Comparison of ENCODE assay signal across 8 cellular contexts in the genomic region with DNA sequence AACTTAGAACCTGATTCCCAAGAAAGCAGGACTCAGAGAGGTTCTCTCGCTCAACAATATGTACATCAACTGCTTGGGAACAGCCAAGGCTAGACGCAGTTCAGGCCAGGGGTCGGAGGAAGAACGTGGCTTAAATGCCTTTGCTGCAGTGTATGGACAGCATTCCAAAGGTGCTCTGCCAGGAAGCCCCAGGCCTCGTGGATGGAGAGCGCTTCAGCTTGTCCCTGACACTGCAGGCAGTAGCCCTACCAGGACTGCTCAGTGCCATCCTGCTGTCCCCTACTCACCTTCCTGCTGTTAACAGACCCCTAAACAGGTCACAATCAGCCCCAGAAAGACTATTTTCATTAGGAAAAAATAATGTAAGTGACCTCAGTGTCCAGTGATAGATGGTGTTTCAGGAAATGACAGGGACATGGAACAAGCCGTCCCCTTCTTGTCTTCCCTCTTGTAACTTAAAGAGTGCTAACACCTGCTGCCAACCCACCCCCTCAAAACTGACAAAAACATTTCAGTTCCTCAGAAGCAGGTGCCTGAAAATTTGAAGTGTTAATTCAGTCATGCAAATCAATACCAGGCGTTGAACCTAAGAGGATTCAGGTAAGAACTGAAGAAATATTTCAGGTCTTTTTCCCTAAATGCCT. TPM values are rescaled to one million over a fixed set of nuclear protein-coding genes. Genes with fewer than 3 reads are reported as not detected.
A peak's percentile ranks its signal among the peaks of the same experiment; 100 is the strongest.
DNase-seq lines count a peak whose midpoint lies in the region; ATAC-seq, FAIRE-seq and TF ChIP-seq lines count a peak whose summit lies in the region.

No MANE protein-coding gene starts in this region.

- peaks cover 41% of the 10 kb centered on the region for H3K36me3 Mint-ChIP-seq in nephron progenitor cell (ENCODE audit: low read depth)

- intact Hi-C loops in sciatic nerve (cut with DNase I): no loop called here

- no peak overlapping the region for H3K4me3 Mint-ChIP-seq in nephron progenitor cell

- TF ChIP-seq POLR2A in GM18526 (IDR thresholded peaks at IDR 0.05; ENCODE audit: extremely low read depth, insufficient read length): peak; percentile 4

- peaks cover 3% of the 10 kb centered on the region for H3K27me3 Mint-ChIP-seq in nephron progenitor cell (ENCODE audit: low read depth, poor library complexity)

- peak; percentile 47 for ATAC-seq in GM21786 (IDR thresholded peaks at IDR 0.05; ENCODE audit: unreplicated experiment)
- ATAC-seq in HG03571 (IDR thresholded peaks at IDR 0.05; ENCODE audit: unreplicated experiment): peak; percentile 46
- no peak for ATAC-seq in sciatic nerve

- FAIRE-seq in HTR-8/SVneo (lab: Jason Lieb, UNC): no peak

- peaks cover 12% of the 10 kb centered on the region for H3K4me1 Mint-ChIP-seq in nephron progenitor cell

- DNase-seq in nephron progenitor cell: no peak
- no peak for DNase-seq in sciatic nerve (ENCODE audit: low spot score)
- DNase-seq in T-helper 1 cell: no peak
- no peak for DNase-seq in DMS 273 (lab: John Stamatoyannopoulos, UW; ENCODE audit: unreplicated experiment)
- no peak for DNase-seq in HTR-8/SVneo (ENCODE audit: insufficient read length, low spot score)

- no peak for TF ChIP-seq CTCF in nephron progenitor cell (IDR thresholded peaks at IDR 0.05)

- peaks cover 14% of the 10 kb centered on the region for H3K9me3 Mint-ChIP-seq in nephron progenitor cell

- peak overlapping the region; percentile 76 for H3K27ac Mint-ChIP-seq in nephron progenitor cell

RNA-seq across cellular contexts. Expression of a gene that starts 16.5 kb away (rescaled TPM):
- total RNA-seq in sciatic nerve: 103 TPM
